13 cellular contexts compared by ENCODE assay signal in the genomic region with DNA sequence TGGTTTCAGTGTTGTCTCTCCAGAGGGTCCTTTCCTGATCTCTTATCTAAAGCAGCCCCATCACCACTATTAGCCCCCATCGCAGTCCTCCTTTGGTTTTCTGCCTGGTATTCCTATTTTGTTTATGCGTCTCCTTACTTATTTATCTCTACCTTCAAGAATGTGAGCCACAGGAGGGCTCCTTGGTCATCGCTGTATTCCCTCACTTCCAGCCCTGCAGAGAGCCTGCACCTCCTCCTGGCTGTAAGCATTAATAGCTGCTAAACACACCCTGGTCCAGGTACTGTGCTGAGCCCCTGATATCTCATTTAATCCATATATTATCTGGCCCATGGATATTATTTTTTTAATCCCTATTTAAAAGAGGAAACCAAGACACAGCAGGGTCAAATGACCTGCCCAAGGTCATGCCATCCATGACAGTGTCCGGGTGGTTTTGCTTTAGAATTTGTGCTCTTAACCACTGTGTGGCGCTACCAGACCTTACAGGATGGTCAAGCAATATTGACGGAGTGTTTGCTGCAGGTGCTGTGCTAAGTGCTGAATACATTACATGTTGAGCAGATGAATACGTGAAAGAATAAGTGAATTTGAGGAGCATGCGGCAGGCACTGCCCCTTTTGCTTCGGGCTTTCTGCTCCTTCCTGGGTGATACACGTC.
A peak's percentile ranks its signal among the peaks of the same experiment; 100 is the strongest.
DNase-seq lines count a peak whose midpoint lies in the region; ATAC-seq, FAIRE-seq and TF ChIP-seq lines count a peak whose summit lies in the region.
"Had no signal": no experiment of that assay in that cellular context is flagged by ENCODE, and none has a peak within 500 bp of the region (broad histone marks: within the 10 kb centered on the region; RNA-seq: fewer than 3 reads in every experiment).

No MANE protein-coding gene starts in this region.

- no peak for DNase-seq in A673 (ENCODE audit: low spot score)
- DNase-seq in HT-29 (ENCODE audit: low spot score), result peak; percentile 37
- peak; percentile 44 for DNase-seq in SHP77 treated with DMSO at 0.1 percent for 48 hours (lab: John Stamatoyannopoulos, UW)
- DNase-seq in keratinocyte (ENCODE audit: low read depth, low spot score), result no peak
- no peak for DNase-seq in H54 (ENCODE audit: insufficient read length, low spot score)
- DNase-seq in NCI-H1048 (lab: John Stamatoyannopoulos, UW), result no peak
- DNase-seq in prostate gland (ENCODE audit: low spot score), result no peak
- DNase-seq: activated CD4-positive, alpha-beta T cell treated with anti-CD3 and anti-CD28 coated beads, Interleukin-2, amount 10 ng/mL, durations not matched to agents 7 days and 5 days; activated naive CD4-positive, alpha-beta T cell treated with Interleukin-2 at 50 U/mL for 16 hours; midbrain had no signal

- WGBS in prostate gland, result 86% methylated on average over 10 of the region's 10 CpGs

- ATAC-seq in HG03460 (IDR thresholded peaks at IDR 0.05; ENCODE audit: unreplicated experiment), result no peak

- H3K36me3 ChIP-seq in A673 (ENCODE audit: insufficient read depth, low read length, poor library complexity, severe bottlenecking), result no peaks in the 10 kb centered on the region
- no peaks in the 10 kb centered on the region for H3K36me3 ChIP-seq in keratinocyte (ENCODE audit: control insufficient read depth in 2 of 2, extremely low read depth in 1 of 2, insufficient read depth in 2 of 2, low read length in 2 of 2)
- H3K36me3 ChIP-seq in prostate gland, result no peaks in the 10 kb centered on the region

- H3K4me2 ChIP-seq in keratinocyte (ENCODE audit: control insufficient read depth, extremely low read depth, insufficient read depth, low read depth, low read length), result no peak overlapping the region

- dilution Hi-C loops in keratinocyte (cut with MboI; ENCODE audit: extremely low pct_ligation_motif_present, low sequenced_read_pairs), result no loop called here

- no peak overlapping the region for H2AFZ ChIP-seq in keratinocyte (ENCODE audit: control insufficient read depth, low read length)

- H3K27me3 ChIP-seq in A673 (replicated peaks; ENCODE audit: insufficient read depth, low read depth, low read length, poor library complexity) (no peaks in the 10 kb centered on the region), keratinocyte (ENCODE audit: control insufficient read depth, extremely low read depth, insufficient read depth, low read length) (peaks cover 2% of the 10 kb centered on the region), prostate gland (replicated peaks; ENCODE audit: insufficient read depth) (no peaks in the 10 kb centered on the region)

- FAIRE-seq in keratinocyte (lab: Jason Lieb, UNC) (no peak), H54 (lab: Jason Lieb, UNC) (no peak)
- FAIRE-seq: colon had no signal

- no peaks in the 10 kb centered on the region for H3K9me1 ChIP-seq in keratinocyte (ENCODE audit: control insufficient read depth, extremely low read depth, insufficient read depth, low read length)

- CTCF ChIA-PET in A673 (lab: Charles Lee), result no interaction called here

- POLR2A ChIA-PET in A673 (lab: Charles Lee; ENCODE audit: low non-redundant PET), result no interaction called here

- H3K27ac ChIP-seq in A673 (ENCODE audit: low read depth, low read length, poor library complexity, severe bottlenecking) (no peak overlapping the region), keratinocyte (ENCODE audit: control insufficient read depth, insufficient read depth, low read length) (no peak overlapping the region), prostate gland (no peak overlapping the region)
- H3K27ac ChIP-seq: SK-N-MC had no signal

- no peak for TF ChIP-seq POLR2A in H54 (IDR thresholded peaks at IDR 0.05; ENCODE audit: low read depth, low read length)
- TF ChIP-seq POLR2A in prostate gland (IDR thresholded peaks at IDR 0.05), result no peak

- H3K9me3 ChIP-seq in A673 (ENCODE audit: low read depth, low read length, poor library complexity, severe bottlenecking) (no peaks in the 10 kb centered on the region), keratinocyte (ENCODE audit: control insufficient read depth, low read depth, low read length) (no peaks in the 10 kb centered on the region), prostate gland (no peaks in the 10 kb centered on the region)

- H4K20me1 ChIP-seq in keratinocyte (ENCODE audit: control insufficient read depth, extremely low read depth, insufficient read depth, low read length), result no peaks in the 10 kb centered on the region

- intact Hi-C loops in A673 (cut with micrococcal nuclease; ENCODE audit: unreplicated experiment), result no loop called here
- intact Hi-C loops in prostate gland (cut with DNase I), result no loop called here

- H3K4me1 ChIP-seq in A673 (ENCODE audit: insufficient read depth, low read length, poor library complexity, severe bottlenecking) (peaks cover 5% of the 10 kb centered on the region), keratinocyte (ENCODE audit: control insufficient read depth, extremely low read depth, insufficient read depth, low read length) (peaks cover under 1% of the 10 kb centered on the region), prostate gland (replicated peaks) (no peaks in the 10 kb centered on the region)

- H3K4me3 ChIP-seq in A673 (ENCODE audit: low read depth, low read length, poor library complexity, severe bottlenecking) (no peak overlapping the region), keratinocyte (ENCODE audit: control insufficient read depth in 2 of 3, extremely low read depth in 1 of 3, insufficient read depth in 2 of 3, low read depth in 1 of 3, low read length in 3 of 3) (no peak overlapping the region), prostate gland (no peak overlapping the region)
- H3K4me3 ChIP-seq: SK-N-MC had no signal

- peak; percentile 43; the same call in 1 of the 2 replicates for TF ChIP-seq CTCF in A673 (conservative IDR thresholded peaks at IDR 0.05; ENCODE audit: low read depth, low read length)
- TF ChIP-seq CTCF in keratinocyte (optimal IDR thresholded peaks at IDR 0.05 in 1 of 3, IDR thresholded peaks at IDR 0.05 in 1 of 3, conservative IDR thresholded peaks at IDR 0.05 in 1 of 3; ENCODE audit: extremely low read depth in 1 of 3, insufficient read depth in 2 of 3, low read length in 3 of 3), result peak; percentile 26 to 75 (median 42)
- TF ChIP-seq CTCF in prostate gland (IDR thresholded peaks at IDR 0.05), result no peak

- H3K9ac ChIP-seq in keratinocyte (ENCODE audit: control insufficient read depth, extremely low read depth, insufficient read depth, low read length), result no peak overlapping the region

- H3K79me2 ChIP-seq in keratinocyte (ENCODE audit: control insufficient read depth, insufficient read depth, low read length), result no peaks in the 10 kb centered on the region

- no TSS peak for BruUV-seq in A673 (replicated peaks; lab: Mats Ljungman, UMichigan)

Comparison
In these comparisons a context has a peak if more than half of its experiments do, and no peak if none do; other contexts are left out.
1. DNase-seq: peak in HT-29 (single experiment) and SHP77 treated with DMSO at 0.1 percent for 48 hours (single experiment); none in A673 (single experiment), keratinocyte (single experiment), H54 (single experiment), NCI-H1048 (single experiment) and prostate gland (single experiment).
2. CTCF ChIP-seq: peak in A673 (single experiment) and keratinocyte (3 of 3); none in prostate gland (0 of 4).